ENCODE assay signal across 1 cellular context in the genomic region with DNA sequence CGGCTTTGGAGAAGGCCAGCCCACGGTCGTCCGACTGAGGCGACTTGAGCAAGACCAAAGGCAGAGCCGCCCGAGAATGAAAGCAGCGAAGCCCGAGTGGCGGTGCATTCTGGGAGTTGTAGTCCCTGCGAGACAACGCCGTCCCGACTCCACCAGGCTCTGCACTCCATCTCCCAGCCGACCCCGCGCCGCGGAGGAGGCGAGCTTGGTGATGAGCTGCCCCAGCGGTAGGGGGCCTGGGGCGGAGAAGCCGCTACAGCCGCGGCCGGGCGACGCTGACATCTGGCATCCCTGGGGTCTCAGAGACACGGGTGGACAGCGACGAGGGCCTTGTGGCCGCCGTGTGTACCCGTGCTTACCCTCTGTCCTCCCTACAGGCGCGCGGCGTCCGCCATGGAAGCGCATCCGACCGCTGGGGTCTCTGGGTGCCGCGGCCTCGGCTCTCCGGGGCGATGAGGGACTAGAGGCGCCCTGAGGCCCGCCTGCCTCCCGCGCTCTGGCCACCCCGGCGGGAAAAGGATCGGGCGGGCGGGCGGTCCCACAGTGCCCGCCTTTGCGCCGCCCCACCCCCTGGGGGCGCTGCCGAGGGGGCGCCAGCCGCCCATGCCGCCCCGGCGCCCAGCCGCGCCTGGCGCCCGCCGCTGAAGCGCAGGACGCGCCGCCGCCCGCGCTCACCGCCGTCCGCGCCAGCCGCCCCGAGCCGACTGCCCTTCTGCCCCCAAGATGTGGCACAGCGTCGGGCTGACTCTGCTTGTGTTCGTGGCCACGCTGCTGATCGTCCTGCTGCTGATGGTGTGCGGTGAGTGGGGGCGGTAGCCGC.
TF ChIP-seq lines count a peak whose summit lies in the region.

SMIM13 (plus strand) TSS at position 244 of the 820 bp plus-strand sequence; CDS start at position 724, 480 bp downstream.

TF ChIP-seq in K562, 482 proteins besides CTCF, POLR2A, EP300 and RAD21 (continued from another document and continues in another):
- TF ChIP-seq, protein P1, sequence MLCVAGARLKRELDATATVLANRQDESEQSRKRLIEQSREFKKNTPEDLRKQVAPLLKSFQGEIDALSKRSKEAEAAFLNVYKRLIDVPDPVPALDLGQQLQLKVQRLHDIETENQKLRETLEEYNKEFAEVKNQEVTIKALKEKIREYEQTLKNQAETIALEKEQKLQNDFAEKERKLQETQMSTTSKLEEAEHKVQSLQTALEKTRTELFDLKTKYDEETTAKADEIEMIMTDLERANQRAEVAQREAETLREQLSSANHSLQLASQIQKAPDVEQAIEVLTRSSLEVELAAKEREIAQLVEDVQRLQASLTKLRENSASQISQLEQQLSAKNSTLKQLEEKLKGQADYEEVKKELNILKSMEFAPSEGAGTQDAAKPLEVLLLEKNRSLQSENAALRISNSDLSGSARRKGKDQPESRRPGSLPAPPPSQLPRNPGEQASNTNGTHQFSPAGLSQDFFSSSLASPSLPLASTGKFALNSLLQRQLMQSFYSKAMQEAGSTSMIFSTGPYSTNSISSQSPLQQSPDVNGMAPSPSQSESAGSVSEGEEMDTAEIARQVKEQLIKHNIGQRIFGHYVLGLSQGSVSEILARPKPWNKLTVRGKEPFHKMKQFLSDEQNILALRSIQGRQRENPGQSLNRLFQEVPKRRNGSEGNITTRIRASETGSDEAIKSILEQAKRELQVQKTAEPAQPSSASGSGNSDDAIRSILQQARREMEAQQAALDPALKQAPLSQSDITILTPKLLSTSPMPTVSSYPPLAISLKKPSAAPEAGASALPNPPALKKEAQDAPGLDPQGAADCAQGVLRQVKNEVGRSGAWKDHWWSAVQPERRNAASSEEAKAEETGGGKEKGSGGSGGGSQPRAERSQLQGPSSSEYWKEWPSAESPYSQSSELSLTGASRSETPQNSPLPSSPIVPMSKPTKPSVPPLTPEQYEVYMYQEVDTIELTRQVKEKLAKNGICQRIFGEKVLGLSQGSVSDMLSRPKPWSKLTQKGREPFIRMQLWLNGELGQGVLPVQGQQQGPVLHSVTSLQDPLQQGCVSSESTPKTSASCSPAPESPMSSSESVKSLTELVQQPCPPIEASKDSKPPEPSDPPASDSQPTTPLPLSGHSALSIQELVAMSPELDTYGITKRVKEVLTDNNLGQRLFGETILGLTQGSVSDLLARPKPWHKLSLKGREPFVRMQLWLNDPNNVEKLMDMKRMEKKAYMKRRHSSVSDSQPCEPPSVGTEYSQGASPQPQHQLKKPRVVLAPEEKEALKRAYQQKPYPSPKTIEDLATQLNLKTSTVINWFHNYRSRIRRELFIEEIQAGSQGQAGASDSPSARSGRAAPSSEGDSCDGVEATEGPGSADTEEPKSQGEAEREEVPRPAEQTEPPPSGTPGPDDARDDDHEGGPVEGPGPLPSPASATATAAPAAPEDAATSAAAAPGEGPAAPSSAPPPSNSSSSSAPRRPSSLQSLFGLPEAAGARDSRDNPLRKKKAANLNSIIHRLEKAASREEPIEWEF (CRISPR knock-in tag; IDR thresholded peaks at IDR 0.05), result no peak
- TF ChIP-seq FOXK2 (conservative IDR thresholded peaks at IDR 0.05 in 1 of 2, IDR thresholded peaks at IDR 0.05 in 1 of 2; ENCODE audit: low read depth in 2 of 2) (peak in 1 of 2 experiments; percentile 52; a peak in 1 of 4 replicates), SLC30A9 (CRISPR knock-in tag; IDR thresholded peaks at IDR 0.05) (no peak), RNF2 (IDR thresholded peaks at IDR 0.05) (peak; percentile 70), ZBTB1 (CRISPR knock-in tag; IDR thresholded peaks at IDR 0.05; ENCODE audit: borderline replicate concordance, low read depth) (peak; percentile 17; the same call in 1 of the 2 replicates), HBP1 (CRISPR knock-in tag; IDR thresholded peaks at IDR 0.05) (no peak), ARHGAP35 (IDR thresholded peaks at IDR 0.05; ENCODE audit: partially characterized antibody) (no peak), ZNF311 (CRISPR knock-in tag; IDR thresholded peaks at IDR 0.05) (peak; percentile 26; the same call in 1 of the 2 replicates), NFE2 (IDR thresholded peaks at IDR 0.05; ENCODE audit: low read depth) (no peak), BRF2 (IDR thresholded peaks at IDR 0.05; ENCODE audit: borderline replicate concordance, insufficient read depth, insufficient read length) (no peak), ZNF282 (CRISPR knock-in tag; IDR thresholded peaks at IDR 0.05) (no peak), IRF1 (CRISPR knock-in tag; IDR thresholded peaks at IDR 0.05; ENCODE audit: borderline replicate concordance) (no peak), RHOXF2B (CRISPR knock-in tag; conservative IDR thresholded peaks at IDR 0.05) (no peak), NELFE (IDR thresholded peaks at IDR 0.05; ENCODE audit: insufficient read depth, insufficient read length) (no peak), LARP7 (IDR thresholded peaks at IDR 0.05) (no peak), PKNOX1 (IDR thresholded peaks at IDR 0.05) (peak; percentile 70), TCF7L2 (IDR thresholded peaks at IDR 0.05; ENCODE audit: low read depth, low read length) (peak; percentile 58; the same call in 1 of the 2 replicates), CHD2 (IDR thresholded peaks at IDR 0.05; ENCODE audit: low read depth, low read length) (no peak; the same call in 1 of the 2 replicates), RBM34 (IDR thresholded peaks at IDR 0.05; ENCODE audit: borderline replicate concordance, insufficient read depth, low read length) (0 out of 2 replicates have a peak, but pooled peaks have one; percentile 78), RBM14 (IDR thresholded peaks at IDR 0.05; ENCODE audit: borderline replicate concordance, insufficient read depth, low read depth, low read length) (no peak), EGR1 (conservative IDR thresholded peaks at IDR 0.05) (peak; percentile 82), ATF7 (IDR thresholded peaks at IDR 0.05) (peak; percentile 88), FOXP1 (CRISPR knock-in tag; IDR thresholded peaks at IDR 0.05) (peak; percentile 67; the same call in 1 of the 2 replicates), BRCA1 (IDR thresholded peaks at IDR 0.05) (no peak), BRCA1 (CRISPR knock-in tag; IDR thresholded peaks at IDR 0.05) (no peak), SRSF7 (optimal IDR thresholded peaks at IDR 0.05; ENCODE audit: low read depth, low read length) (no peak), POLR2AphosphoS2 (IDR thresholded peaks at IDR 0.05; ENCODE audit: low read length) (no peak), ZBTB5 (IDR thresholded peaks at IDR 0.05) (no peak)
- TF ChIP-seq, protein P2, sequence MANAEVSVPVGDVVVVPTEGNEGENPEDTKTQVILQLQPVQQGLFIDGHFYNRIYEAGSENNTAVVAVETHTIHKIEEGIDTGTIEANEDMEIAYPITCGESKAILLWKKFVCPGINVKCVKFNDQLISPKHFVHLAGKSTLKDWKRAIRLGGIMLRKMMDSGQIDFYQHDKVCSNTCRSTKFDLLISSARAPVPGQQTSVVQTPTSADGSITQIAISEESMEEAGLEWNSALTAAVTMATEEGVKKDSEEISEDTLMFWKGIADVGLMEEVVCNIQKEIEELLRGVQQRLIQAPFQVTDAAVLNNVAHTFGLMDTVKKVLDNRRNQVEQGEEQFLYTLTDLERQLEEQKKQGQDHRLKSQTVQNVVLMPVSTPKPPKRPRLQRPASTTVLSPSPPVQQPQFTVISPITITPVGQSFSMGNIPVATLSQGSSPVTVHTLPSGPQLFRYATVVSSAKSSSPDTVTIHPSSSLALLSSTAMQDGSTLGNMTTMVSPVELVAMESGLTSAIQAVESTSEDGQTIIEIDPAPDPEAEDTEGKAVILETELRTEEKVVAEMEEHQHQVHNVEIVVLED (CRISPR knock-in tag; IDR thresholded peaks at IDR 0.05), result peak; percentile 44
- TF ChIP-seq, protein P3, sequence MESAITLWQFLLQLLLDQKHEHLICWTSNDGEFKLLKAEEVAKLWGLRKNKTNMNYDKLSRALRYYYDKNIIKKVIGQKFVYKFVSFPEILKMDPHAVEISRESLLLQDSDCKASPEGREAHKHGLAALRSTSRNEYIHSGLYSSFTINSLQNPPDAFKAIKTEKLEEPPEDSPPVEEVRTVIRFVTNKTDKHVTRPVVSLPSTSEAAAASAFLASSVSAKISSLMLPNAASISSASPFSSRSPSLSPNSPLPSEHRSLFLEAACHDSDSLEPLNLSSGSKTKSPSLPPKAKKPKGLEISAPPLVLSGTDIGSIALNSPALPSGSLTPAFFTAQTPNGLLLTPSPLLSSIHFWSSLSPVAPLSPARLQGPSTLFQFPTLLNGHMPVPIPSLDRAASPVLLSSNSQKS (CRISPR knock-in tag; IDR thresholded peaks at IDR 0.05), result no peak
- TF ChIP-seq, protein P4, sequence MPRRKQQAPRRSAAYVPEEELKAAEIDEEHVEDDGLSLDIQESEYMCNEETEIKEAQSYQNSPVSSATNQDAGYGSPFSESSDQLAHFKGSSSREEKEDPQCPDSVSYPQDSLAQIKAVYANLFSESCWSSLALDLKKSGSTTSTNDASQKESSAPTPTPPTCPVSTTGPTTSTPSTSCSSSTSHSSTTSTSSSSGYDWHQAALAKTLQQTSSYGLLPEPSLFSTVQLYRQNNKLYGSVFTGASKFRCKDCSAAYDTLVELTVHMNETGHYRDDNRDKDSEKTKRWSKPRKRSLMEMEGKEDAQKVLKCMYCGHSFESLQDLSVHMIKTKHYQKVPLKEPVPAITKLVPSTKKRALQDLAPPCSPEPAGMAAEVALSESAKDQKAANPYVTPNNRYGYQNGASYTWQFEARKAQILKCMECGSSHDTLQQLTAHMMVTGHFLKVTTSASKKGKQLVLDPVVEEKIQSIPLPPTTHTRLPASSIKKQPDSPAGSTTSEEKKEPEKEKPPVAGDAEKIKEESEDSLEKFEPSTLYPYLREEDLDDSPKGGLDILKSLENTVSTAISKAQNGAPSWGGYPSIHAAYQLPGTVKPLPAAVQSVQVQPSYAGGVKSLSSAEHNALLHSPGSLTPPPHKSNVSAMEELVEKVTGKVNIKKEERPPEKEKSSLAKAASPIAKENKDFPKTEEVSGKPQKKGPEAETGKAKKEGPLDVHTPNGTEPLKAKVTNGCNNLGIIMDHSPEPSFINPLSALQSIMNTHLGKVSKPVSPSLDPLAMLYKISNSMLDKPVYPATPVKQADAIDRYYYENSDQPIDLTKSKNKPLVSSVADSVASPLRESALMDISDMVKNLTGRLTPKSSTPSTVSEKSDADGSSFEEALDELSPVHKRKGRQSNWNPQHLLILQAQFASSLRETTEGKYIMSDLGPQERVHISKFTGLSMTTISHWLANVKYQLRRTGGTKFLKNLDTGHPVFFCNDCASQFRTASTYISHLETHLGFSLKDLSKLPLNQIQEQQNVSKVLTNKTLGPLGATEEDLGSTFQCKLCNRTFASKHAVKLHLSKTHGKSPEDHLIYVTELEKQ (CRISPR knock-in tag; IDR thresholded peaks at IDR 0.05), result no peak
- TF ChIP-seq, protein P5, sequence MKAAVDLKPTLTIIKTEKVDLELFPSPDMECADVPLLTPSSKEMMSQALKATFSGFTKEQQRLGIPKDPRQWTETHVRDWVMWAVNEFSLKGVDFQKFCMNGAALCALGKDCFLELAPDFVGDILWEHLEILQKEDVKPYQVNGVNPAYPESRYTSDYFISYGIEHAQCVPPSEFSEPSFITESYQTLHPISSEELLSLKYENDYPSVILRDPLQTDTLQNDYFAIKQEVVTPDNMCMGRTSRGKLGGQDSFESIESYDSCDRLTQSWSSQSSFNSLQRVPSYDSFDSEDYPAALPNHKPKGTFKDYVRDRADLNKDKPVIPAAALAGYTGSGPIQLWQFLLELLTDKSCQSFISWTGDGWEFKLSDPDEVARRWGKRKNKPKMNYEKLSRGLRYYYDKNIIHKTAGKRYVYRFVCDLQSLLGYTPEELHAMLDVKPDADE (conservative IDR thresholded peaks at IDR 0.05; ENCODE audit: control insufficient read depth, low read depth, low read length), result peak; percentile 96; the same call in 1 of the 2 replicates
